Comparison of ENCODE assay signal across 9 cellular contexts in the genomic region with DNA sequence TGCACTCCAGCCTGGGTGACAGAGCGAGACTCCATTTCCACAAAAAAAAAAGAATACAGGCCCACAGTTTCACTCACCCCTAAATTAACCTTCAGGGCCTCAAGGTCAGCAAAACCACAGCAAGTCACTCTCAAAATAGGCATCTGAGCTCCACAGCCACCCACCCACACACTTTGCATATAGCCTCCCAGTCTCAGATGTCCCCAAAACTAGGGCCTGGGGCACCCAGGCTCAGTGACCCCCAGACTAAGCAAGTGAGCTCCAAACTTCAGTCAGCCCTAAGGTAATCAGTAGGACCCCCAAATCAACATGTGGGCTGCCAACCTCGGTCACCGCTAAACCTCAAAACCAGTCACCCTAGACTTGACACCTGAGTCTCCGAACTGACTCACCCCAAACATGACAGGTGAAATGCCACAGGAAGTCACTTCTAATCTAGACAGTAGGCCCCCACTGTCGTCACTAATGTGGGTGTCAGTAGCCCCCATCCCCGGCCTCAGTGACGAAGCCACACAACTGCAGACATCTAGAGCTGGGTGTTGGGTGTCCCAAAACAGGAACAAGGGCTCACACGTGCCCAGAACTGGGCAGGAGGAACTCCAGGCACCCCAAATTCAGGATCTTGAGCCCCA. TPM values are rescaled to one million over a fixed set of nuclear protein-coding genes. Genes with fewer than 3 reads are reported as not detected.
DNase-seq lines count a peak whose midpoint lies in the region; ATAC-seq and TF ChIP-seq lines count a peak whose summit lies in the region.
"Had no signal": no experiment of that assay in that cellular context is flagged by ENCODE, and none has a peak within 500 bp of the region (broad histone marks: within the 10 kb centered on the region; RNA-seq: fewer than 3 reads in every experiment).

No MANE protein-coding gene starts in this region.

- no peak overlapping the region for H2BK15ac ChIP-seq in mesendoderm (replicated peaks; ENCODE audit: low read depth)

- no CpG with 5 or more reads among the region's 8 CpGs for WGBS in mesendoderm (ENCODE audit: extremely low coverage, insufficient coverage, low lambda C conversion rate)

- no peak overlapping the region for H3K4me2 ChIP-seq in mesendoderm (ENCODE audit: low read length)

- H4K5ac ChIP-seq in mesendoderm (ENCODE audit: low read length): no peak overlapping the region

- no peak overlapping the region for H3K18ac ChIP-seq in mesendoderm (ENCODE audit: low read length)

- ATAC-seq in GM19455 (IDR thresholded peaks at IDR 0.05; ENCODE audit: unreplicated experiment) (peak; percentile 68), HG03460 (IDR thresholded peaks at IDR 0.05; ENCODE audit: unreplicated experiment) (peak; percentile 67), foreskin keratinocyte (no peak)

- H4K8ac ChIP-seq in mesendoderm (ENCODE audit: low read depth, low read length): no peak overlapping the region

- no peak overlapping the region for H3K9ac ChIP-seq in mesendoderm (ENCODE audit: low read length)

- no peaks in the 10 kb centered on the region for H3K36me3 ChIP-seq in mesendoderm (ENCODE audit: control insufficient read depth, insufficient read depth, low read length)

- no peak overlapping the region for H3K4ac ChIP-seq in mesendoderm (ENCODE audit: low read depth, low read length)

- H3K56ac ChIP-seq in mesendoderm (ENCODE audit: low read length): no peak overlapping the region

- DNase-seq in activated T-cell treated with anti-CD3 and anti-CD28 coated beads, Interleukin-2, amount 50 U/mL, for 1 hour: peak; percentile 83
- peak; percentile 57 to 85 (median 78) for DNase-seq in stimulated activated CD4-positive, alpha-beta T cell treated with anti-CD3 and anti-CD28 coated beads, Interleukin-1b, Interleukin-23, amount 100 ng/mL, for 24 hours (ENCODE audit: low read depth in 4 of 4, low spot score in 1 of 4)
- no peak for DNase-seq in mesendoderm
- DNase-seq in foreskin keratinocyte: no peak
- no peak for DNase-seq in HUDEP-2 (lab: John Stamatoyannopoulos, UW; ENCODE audit: unreplicated experiment in 76 of 76)
- no peak for DNase-seq in HCEC 1CT

- no peaks in the 10 kb centered on the region for H3K79me2 ChIP-seq in mesendoderm (ENCODE audit: control insufficient read depth, insufficient read depth, low read length)

- H3K4me1 ChIP-seq in mesendoderm (ENCODE audit: control insufficient read depth, low read depth, low read length) (no peaks in the 10 kb centered on the region), foreskin keratinocyte (no peaks in the 10 kb centered on the region)

- H2BK5ac ChIP-seq in mesendoderm (ENCODE audit: low read length): no peak overlapping the region

- no peak overlapping the region for H2AK5ac ChIP-seq in mesendoderm (ENCODE audit: low read length)

- TF ChIP-seq CTCF in foreskin keratinocyte (conservative IDR thresholded peaks at IDR 0.05): no peak

- no peak overlapping the region for H2BK120ac ChIP-seq in mesendoderm (ENCODE audit: low read depth, low read length)

- H3K23ac ChIP-seq in mesendoderm (ENCODE audit: low read length): no peak overlapping the region

- no peaks in the 10 kb centered on the region for H3K79me1 ChIP-seq in mesendoderm (ENCODE audit: low read length)

- peaks cover 11% of the 10 kb centered on the region for H3K27me3 ChIP-seq in mesendoderm (ENCODE audit: insufficient read depth, low read length, poor library complexity)
- H3K27me3 ChIP-seq in foreskin keratinocyte: peaks cover 15% of the 10 kb centered on the region

- H3K27ac ChIP-seq in mesendoderm (ENCODE audit: low read depth, low read length): no peak overlapping the region
- no peak overlapping the region for H3K27ac ChIP-seq in foreskin keratinocyte

- H3K4me3 ChIP-seq in mesendoderm (ENCODE audit: low read length): no peak overlapping the region

RNA-seq across cellular contexts. Expression of a gene that starts 13.9 kb away (rescaled TPM):
- polyA plus RNA-seq in mesendoderm (2013, experiment 1 of 2): 93.5 TPM
- polyA plus RNA-seq in mesendoderm (2013, experiment 2 of 2): 93.5 TPM
- 155 and 188 TPM in 2 replicates for total RNA-seq in foreskin keratinocyte
- 212 and 326 TPM in 2 replicates for polyA plus RNA-seq in foreskin keratinocyte

RNA-seq across cellular contexts. Expression of a gene that starts 17.0 kb away (rescaled TPM):
- not detected for polyA plus RNA-seq in mesendoderm (2013, experiment 1 of 2)
- polyA plus RNA-seq in mesendoderm (2013, experiment 2 of 2): not detected
- not detected in 2 replicates for total RNA-seq in foreskin keratinocyte
- polyA plus RNA-seq in foreskin keratinocyte: 0.03 and 0.08 TPM in 2 replicates
- total RNA-seq: kidney epithelial cell had no signal

RNA-seq across cellular contexts. Expression of a gene that starts 48.8 kb away (rescaled TPM):
- 5.4 TPM for polyA plus RNA-seq in mesendoderm (2013, experiment 1 of 2)
- 5.5 TPM for polyA plus RNA-seq in mesendoderm (2013, experiment 2 of 2)
- 0.14 TPM in 1 of 2 replicates, not detected in the other for total RNA-seq in foreskin keratinocyte
- 0.09 and 0.13 TPM in 2 replicates for polyA plus RNA-seq in foreskin keratinocyte
- total RNA-seq: kidney epithelial cell had no signal

Comparison
In these comparisons a context has a peak if more than half of its experiments do, and no peak if none do; other contexts are left out.
1. DNase-seq: peak in activated T-cell treated with anti-CD3 and anti-CD28 coated beads, Interleukin-2, amount 50 U/mL, for 1 hour (single experiment) and stimulated activated CD4-positive, alpha-beta T cell treated with anti-CD3 and anti-CD28 coated beads, Interleukin-1b, Interleukin-23, amount 100 ng/mL, for 24 hours (4 of 4); none in mesendoderm (single experiment), foreskin keratinocyte (0 of 2), HUDEP-2 (0 of 76) and HCEC 1CT (single experiment).